Comparison of ENCODE assay signal across 2 cellular contexts in the genomic region with DNA sequence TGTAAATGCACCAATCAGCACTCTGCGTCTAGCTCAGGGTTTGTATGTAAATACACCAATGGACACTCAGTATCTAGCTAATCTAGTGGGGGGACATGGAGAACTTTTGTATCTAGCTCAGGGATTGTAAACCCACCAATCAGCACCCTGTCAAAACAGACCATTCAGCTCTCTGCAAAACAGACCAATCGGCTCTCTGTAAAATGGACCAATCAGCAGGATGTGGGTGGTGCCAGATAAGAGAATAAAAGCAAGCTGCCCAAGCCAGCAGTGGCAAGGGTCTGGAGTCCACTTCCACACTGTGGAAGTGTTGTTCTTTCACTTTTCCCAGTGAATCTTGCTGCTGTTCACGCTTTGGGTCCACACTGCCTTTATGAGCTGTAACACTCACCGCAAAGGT. TPM values are rescaled to one million over a fixed set of nuclear protein-coding genes. Genes with fewer than 3 reads are reported as not detected.
"Had no signal": no experiment of that assay in that cellular context is flagged by ENCODE, and none has a peak within 500 bp of the region (broad histone marks: within the 10 kb centered on the region; RNA-seq: fewer than 3 reads in every experiment).

No MANE protein-coding gene starts in this region.

RNA-seq across cellular contexts. Expression of gene EBF1, which starts 20.1 kb away (rescaled TPM):
- total RNA-seq: activated CD8-positive, alpha-beta memory T cell treated with anti-CD3 and anti-CD28 coated beads for 36 hours had no signal
- polyA plus RNA-seq: keratinocyte had no signal
